ENCODE assay signal across 14 cellular contexts in the genomic region with DNA sequence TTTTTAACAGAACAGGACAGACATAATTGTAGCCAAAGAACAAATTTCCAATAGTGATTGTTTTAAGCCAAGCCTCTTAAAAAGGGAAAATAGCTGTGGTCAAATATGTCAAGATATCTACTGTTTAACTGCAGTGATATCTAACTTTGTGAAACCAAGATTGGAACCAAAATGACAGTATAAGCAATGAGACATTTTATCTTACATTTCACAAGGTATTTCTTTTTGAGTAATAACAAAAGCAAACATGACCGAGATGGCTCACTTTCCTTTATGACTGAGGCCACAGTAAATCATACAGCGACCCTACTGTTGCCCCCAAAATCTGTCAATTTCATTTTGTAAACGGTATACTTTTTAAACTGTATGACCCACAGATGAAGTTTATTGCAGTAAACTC.
"Had no signal": no experiment of that assay in that cellular context is flagged by ENCODE, and none has a peak within 500 bp of the region (broad histone marks: within the 10 kb centered on the region; RNA-seq: fewer than 3 reads in every experiment).

No MANE protein-coding gene starts in this region.

- H3K27ac ChIP-seq: adrenal gland, heart right ventricle, tibial nerve had no signal

- DNase-seq: activated CD4-positive, alpha-beta T cell treated with anti-CD3 and anti-CD28 coated beads, Interleukin-2, amount 50 U/mL, for 48 hours; activated CD8-positive, alpha-beta memory T cell treated with anti-CD3 and anti-CD28 coated beads, Interleukin-2, amount 10 ng/mL, durations not matched to agents 7 days and 5 days; activated effector memory CD4-positive, alpha-beta T cell treated with anti-CD3 and anti-CD28 coated beads, Interleukin-2, amount 50 U/mL, for 16 hours; adrenal gland; effector CD4-positive, alpha-beta T cell; heart right ventricle; occipital lobe; retina; stimulated activated naive CD4-positive, alpha-beta T cell; substantia nigra; T-helper 17 cell had no signal

- FAIRE-seq: urothelium cell line had no signal

- H3K27ac Mint-ChIP-seq: activated CD8-positive, alpha-beta memory T cell treated with anti-CD3 and anti-CD28 coated beads, Interleukin-2, amount 10 ng/mL, durations not matched to agents 7 days and 5 days; activated naive CD4-positive, alpha-beta T cell treated with anti-CD3 and anti-CD28 coated beads, Interleukin-2, amount 50 U/mL, for 24 hours; T-helper 17 cell had no signal

- ATAC-seq: activated CD8-positive, alpha-beta memory T cell treated with anti-CD3 and anti-CD28 coated beads, Interleukin-2, amount 10 ng/mL, durations not matched to agents 7 days and 5 days; heart right ventricle; T-helper 17 cell had no signal

- H3K9me3 ChIP-seq: adrenal gland, heart right ventricle, tibial nerve had no signal

- H3K4me1 ChIP-seq: adrenal gland, heart right ventricle, tibial nerve had no signal

- H3K9me3 Mint-ChIP-seq: activated naive CD4-positive, alpha-beta T cell treated with anti-CD3 and anti-CD28 coated beads, Interleukin-2, amount 50 U/mL, for 24 hours had no signal

- H3K4me3 ChIP-seq: adrenal gland, heart right ventricle, tibial nerve had no signal

- H3K27me3 ChIP-seq: adrenal gland, heart right ventricle, tibial nerve had no signal

- H3K27me3 Mint-ChIP-seq: activated CD8-positive, alpha-beta memory T cell treated with anti-CD3 and anti-CD28 coated beads, Interleukin-2, amount 10 ng/mL, durations not matched to agents 7 days and 5 days; activated naive CD4-positive, alpha-beta T cell treated with anti-CD3 and anti-CD28 coated beads, Interleukin-2, amount 50 U/mL, for 24 hours; T-helper 17 cell had no signal

- H3K4me3 Mint-ChIP-seq: activated CD8-positive, alpha-beta memory T cell treated with anti-CD3 and anti-CD28 coated beads, Interleukin-2, amount 10 ng/mL, durations not matched to agents 7 days and 5 days; activated naive CD4-positive, alpha-beta T cell treated with anti-CD3 and anti-CD28 coated beads, Interleukin-2, amount 50 U/mL, for 24 hours; T-helper 17 cell had no signal
